Comparison of ENCODE assay signal across 20 cellular contexts in genomic region chr12:867905-868304, GRCh38.
DNase-seq lines count a peak whose midpoint lies in the region; ATAC-seq and TF ChIP-seq lines count a peak whose summit lies in the region.
"Had no signal": no experiment of that assay in that cellular context is flagged by ENCODE, and none has a peak within 500 bp of the region (broad histone marks: within the 10 kb centered on the region; RNA-seq: fewer than 3 reads in every experiment).

No MANE protein-coding gene starts in this region.

- H3K27ac Mint-ChIP-seq in stimulated activated naive CD8-positive, alpha-beta T cell treated with anti-CD3 and anti-CD28 coated beads, Interleukin-15, Interleukin-2, amounts not matched to agents 100 ng/mL and 50 ng/mL, for 24 hours: peak overlapping the region; percentile 52
- H3K27ac Mint-ChIP-seq in activated naive CD8-positive, alpha-beta T cell treated with anti-CD3 and anti-CD28 coated beads, Interleukin-2, amount 50 U/mL, for 24 hours: peak overlapping the region; percentile 55
- no peak overlapping the region for H3K27ac Mint-ChIP-seq in immature natural killer cell

- H3K9ac ChIP-seq in mesendoderm (ENCODE audit: low read length): no peak overlapping the region

- H4K5ac ChIP-seq in mesendoderm (ENCODE audit: low read length): no peak overlapping the region

- H3K4me1 ChIP-seq in mesendoderm (ENCODE audit: control insufficient read depth, low read depth, low read length) (no peaks in the 10 kb centered on the region), sigmoid colon (no peaks in the 10 kb centered on the region)
- H3K4me1 ChIP-seq: SJCRH30 had no signal

- no peak overlapping the region for H3K4ac ChIP-seq in mesendoderm (ENCODE audit: low read depth, low read length)

- no peak for TF ChIP-seq POLR2A in sigmoid colon (IDR thresholded peaks at IDR 0.05)

- intact Hi-C loops in sigmoid colon (cut with DNase I): no loop called here

- no peak overlapping the region for H3K23ac ChIP-seq in mesendoderm (ENCODE audit: low read length)

- H3K4me3 Mint-ChIP-seq in stimulated activated naive CD8-positive, alpha-beta T cell treated with anti-CD3 and anti-CD28 coated beads, Interleukin-15, Interleukin-2, amounts not matched to agents 100 ng/mL and 50 ng/mL, for 24 hours: no peak overlapping the region
- no peak overlapping the region for H3K4me3 Mint-ChIP-seq in activated naive CD8-positive, alpha-beta T cell treated with anti-CD3 and anti-CD28 coated beads, Interleukin-2, amount 50 U/mL, for 24 hours
- no peak overlapping the region for H3K4me3 Mint-ChIP-seq in immature natural killer cell
- H3K4me3 Mint-ChIP-seq: H9 had no signal

- no peak overlapping the region for H2BK5ac ChIP-seq in mesendoderm (ENCODE audit: low read length)

- H3K36me3 ChIP-seq in mesendoderm (ENCODE audit: control insufficient read depth, insufficient read depth, low read length) (no peaks in the 10 kb centered on the region), sigmoid colon (peaks cover 0 to 91% (median 12%) of the 10 kb centered on the region in 4 donors)

- no peaks in the 10 kb centered on the region for H3K9me3 Mint-ChIP-seq in stimulated activated naive CD8-positive, alpha-beta T cell treated with anti-CD3 and anti-CD28 coated beads, Interleukin-15, Interleukin-2, amounts not matched to agents 100 ng/mL and 50 ng/mL, for 24 hours
- no peaks in the 10 kb centered on the region for H3K9me3 Mint-ChIP-seq in activated naive CD8-positive, alpha-beta T cell treated with anti-CD3 and anti-CD28 coated beads, Interleukin-2, amount 50 U/mL, for 24 hours
- no peaks in the 10 kb centered on the region for H3K9me3 Mint-ChIP-seq in immature natural killer cell
- H3K9me3 Mint-ChIP-seq: H9 had no signal

- no peak overlapping the region for H2BK120ac ChIP-seq in mesendoderm (ENCODE audit: low read depth, low read length)

- H3K18ac ChIP-seq in mesendoderm (ENCODE audit: low read length): no peak overlapping the region

- H3K27me3 ChIP-seq in mesendoderm (ENCODE audit: insufficient read depth, low read length, poor library complexity) (no peaks in the 10 kb centered on the region), sigmoid colon (no peaks in the 10 kb centered on the region)
- H3K27me3 ChIP-seq: SJCRH30 had no signal

- no peak overlapping the region for H3K56ac ChIP-seq in mesendoderm (ENCODE audit: low read length)

- no peak for DNase-seq in stimulated activated naive CD8-positive, alpha-beta T cell treated with anti-CD3 and anti-CD28 coated beads, Interleukin-15, Interleukin-2, amounts not matched to agents 100 U/mL and 50 U/mL, for 24 hours
- DNase-seq in activated naive CD8-positive, alpha-beta T cell treated with anti-CD3 and anti-CD28 coated beads, Interleukin-2, amount 50 U/mL, for 24 hours: no peak
- DNase-seq in mesendoderm (peak; percentile 19), T1000 (lab: John Stamatoyannopoulos, UW) (no peak), immature natural killer cell (no peak), sigmoid colon (no peak)
- DNase-seq: ACHN, C1 segment of cervical spinal cord, DMS79, H9, IMR-90, NCI-H1436, NCI-H1930, NCI-H226, NCI-H524, PC-3, RPMI8226, SJCRH30 had no signal

- peaks cover 9% of the 10 kb centered on the region for H3K4me1 Mint-ChIP-seq in stimulated activated naive CD8-positive, alpha-beta T cell treated with anti-CD3 and anti-CD28 coated beads, Interleukin-15, Interleukin-2, amounts not matched to agents 100 ng/mL and 50 ng/mL, for 24 hours (ENCODE audit: low read depth)
- H3K4me1 Mint-ChIP-seq in activated naive CD8-positive, alpha-beta T cell treated with anti-CD3 and anti-CD28 coated beads, Interleukin-2, amount 50 U/mL, for 24 hours: peaks cover 14% of the 10 kb centered on the region
- peaks cover 12 to 22% of the 10 kb centered on the region in 2 donors for H3K4me1 Mint-ChIP-seq in immature natural killer cell
- H3K4me1 Mint-ChIP-seq: H9 had no signal

- H3K79me1 ChIP-seq in mesendoderm (ENCODE audit: low read length): no peaks in the 10 kb centered on the region

- H2BK15ac ChIP-seq in mesendoderm (replicated peaks; ENCODE audit: low read depth): no peak overlapping the region

- no peak overlapping the region for H3K27ac ChIP-seq in mesendoderm (ENCODE audit: low read depth, low read length)
- no peak overlapping the region for H3K27ac ChIP-seq in sigmoid colon
- H3K27ac ChIP-seq: HL-60, SJCRH30 had no signal

- no peak overlapping the region for H3K4me2 ChIP-seq in mesendoderm (ENCODE audit: low read length)

- no peaks in the 10 kb centered on the region for H3K27me3 Mint-ChIP-seq in stimulated activated naive CD8-positive, alpha-beta T cell treated with anti-CD3 and anti-CD28 coated beads, Interleukin-15, Interleukin-2, amounts not matched to agents 100 ng/mL and 50 ng/mL, for 24 hours
- no peaks in the 10 kb centered on the region for H3K27me3 Mint-ChIP-seq in activated naive CD8-positive, alpha-beta T cell treated with anti-CD3 and anti-CD28 coated beads, Interleukin-2, amount 50 U/mL, for 24 hours
- H3K27me3 Mint-ChIP-seq in immature natural killer cell (ENCODE audit: low read depth in 3 of 3): peaks cover 0 to 4% (median 0%) of the 10 kb centered on the region in 3 donors

- no peak for ATAC-seq in stimulated activated naive CD8-positive, alpha-beta T cell treated with anti-CD3 and anti-CD28 coated beads, Interleukin-15, Interleukin-2, amounts not matched to agents 100 U/mL and 50 U/mL, for 24 hours
- no peak for ATAC-seq in activated naive CD8-positive, alpha-beta T cell treated with anti-CD3 and anti-CD28 coated beads, Interleukin-2, amount 50 U/mL, for 24 hours
- ATAC-seq: PC-3 had no signal

- TF ChIP-seq EP300 in sigmoid colon (IDR thresholded peaks at IDR 0.05): no peak

- WGBS in mesendoderm (ENCODE audit: extremely low coverage, insufficient coverage, low lambda C conversion rate): no CpG with 5 or more reads among the region's 5 CpGs
- 96% methylated on average over 5 of the region's 5 CpGs for WGBS in sigmoid colon, 2 donors

- H4K8ac ChIP-seq in mesendoderm (ENCODE audit: low read depth, low read length): no peak overlapping the region

- no peak overlapping the region for H2AK5ac ChIP-seq in mesendoderm (ENCODE audit: low read length)

- no peak overlapping the region for H3K4me3 ChIP-seq in mesendoderm (ENCODE audit: low read length)
- H3K4me3 ChIP-seq in sigmoid colon: no peak overlapping the region
- H3K4me3 ChIP-seq: SJCRH30 had no signal

- no peaks in the 10 kb centered on the region for H3K9me3 ChIP-seq in sigmoid colon
- H3K9me3 ChIP-seq: SJCRH30 had no signal

- TF ChIP-seq CTCF in sigmoid colon (IDR thresholded peaks at IDR 0.05): no peak

- peaks cover 52% of the 10 kb centered on the region for H3K36me3 Mint-ChIP-seq in stimulated activated naive CD8-positive, alpha-beta T cell treated with anti-CD3 and anti-CD28 coated beads, Interleukin-15, Interleukin-2, amounts not matched to agents 100 ng/mL and 50 ng/mL, for 24 hours (ENCODE audit: low read depth)
- H3K36me3 Mint-ChIP-seq in activated naive CD8-positive, alpha-beta T cell treated with anti-CD3 and anti-CD28 coated beads, Interleukin-2, amount 50 U/mL, for 24 hours (ENCODE audit: low read depth): peaks cover 30% of the 10 kb centered on the region
- peaks cover 19 to 27% (median 24%) of the 10 kb centered on the region in 3 donors for H3K36me3 Mint-ChIP-seq in immature natural killer cell

- H3K79me2 ChIP-seq in mesendoderm (ENCODE audit: control insufficient read depth, insufficient read depth, low read length): no peaks in the 10 kb centered on the region

Comparison
In these comparisons a context has a peak if more than half of its experiments do, and no peak if none do; other contexts are left out.
1. H3K27ac Mint-ChIP-seq: peak in stimulated activated naive CD8-positive, alpha-beta T cell treated with anti-CD3 and anti-CD28 coated beads, Interleukin-15, Interleukin-2, amounts not matched to agents 100 ng/mL and 50 ng/mL, for 24 hours (single experiment) and activated naive CD8-positive, alpha-beta T cell treated with anti-CD3 and anti-CD28 coated beads, Interleukin-2, amount 50 U/mL, for 24 hours (single experiment); none in immature natural killer cell (0 of 6).